38 cellular contexts compared by ENCODE assay signal in genomic region chrX:154323537-154323936, GRCh38. TPM values are rescaled to one million over a fixed set of nuclear protein-coding genes. Genes with fewer than 3 reads are reported as not detected.
"Had no signal": no experiment of that assay in that cellular context is flagged by ENCODE, and none has a peak within 500 bp of the region (broad histone marks: within the 10 kb centered on the region; RNA-seq: fewer than 3 reads in every experiment).

No MANE protein-coding gene starts in this region.

- H3K36me3 ChIP-seq: adrenal gland, breast epithelium, cardiac muscle cell, esophagus muscularis mucosa, gastrocnemius medialis, heart left ventricle had no signal

- H3K27me3 ChIP-seq: cardiac muscle cell, esophagus muscularis mucosa had no signal

- H3K4me3 ChIP-seq: adrenal gland, breast epithelium, cardiac muscle cell, coronary artery, dorsolateral prefrontal cortex, esophagus muscularis mucosa, gastrocnemius medialis, heart left ventricle had no signal

- H3K27ac ChIP-seq: adrenal gland, breast epithelium, cardiac muscle cell, coronary artery, dorsolateral prefrontal cortex, esophagus muscularis mucosa, foreskin keratinocyte, gastrocnemius medialis, heart left ventricle had no signal

- H3K9me3 ChIP-seq: adrenal gland, breast epithelium, esophagus muscularis mucosa, gastrocnemius medialis, heart left ventricle had no signal

- H3K36me3 Mint-ChIP-seq: activated CD4-positive, alpha-beta memory T cell treated with anti-CD3 and anti-CD28 coated beads for 36 hours; activated CD8-positive, alpha-beta memory T cell treated with anti-CD3 and anti-CD28 coated beads, Interleukin-2, amount 10 ng/mL, durations not matched to agents 7 days and 5 days; activated naive CD4-positive, alpha-beta T cell treated with anti-CD3 and anti-CD28 coated beads, Interleukin-2, amount 50 U/mL, for 24 hours; activated naive CD8-positive, alpha-beta T cell treated with anti-CD3 and anti-CD28 coated beads for 36 hours; brain had no signal

- H3K27me3 Mint-ChIP-seq: activated CD4-positive, alpha-beta memory T cell treated with anti-CD3 and anti-CD28 coated beads for 36 hours; activated CD4-positive, alpha-beta T cell treated with anti-CD3 and anti-CD28 coated beads for 36 hours; activated CD4-positive, alpha-beta T cell treated with anti-CD3 and anti-CD28 coated beads, Interleukin-2, amount 10 ng/mL, durations not matched to agents 24 days and 14 days; activated CD8-positive, alpha-beta memory T cell treated with anti-CD3 and anti-CD28 coated beads, Interleukin-2, amount 10 ng/mL, durations not matched to agents 7 days and 5 days; activated naive CD4-positive, alpha-beta T cell treated with anti-CD3 and anti-CD28 coated beads, Interleukin-2, amount 50 U/mL, for 24 hours; activated naive CD8-positive, alpha-beta T cell treated with anti-CD3 and anti-CD28 coated beads for 36 hours; activated naive CD8-positive, alpha-beta T cell treated with anti-CD3 and anti-CD28 coated beads, Interleukin-2, amount 50 U/mL, for 24 hours had no signal

- H3K27ac Mint-ChIP-seq: activated CD4-positive, alpha-beta memory T cell treated with anti-CD3 and anti-CD28 coated beads for 36 hours; activated CD4-positive, alpha-beta T cell treated with anti-CD3 and anti-CD28 coated beads for 36 hours; activated CD4-positive, alpha-beta T cell treated with anti-CD3 and anti-CD28 coated beads, Interleukin-2, amount 10 ng/mL, durations not matched to agents 24 days and 14 days; activated CD8-positive, alpha-beta memory T cell treated with anti-CD3 and anti-CD28 coated beads, Interleukin-2, amount 10 ng/mL, durations not matched to agents 7 days and 5 days; activated CD8-positive, alpha-beta T cell treated with anti-CD3 and anti-CD28 coated beads, Interleukin-2, amount 10 ng/mL, durations not matched to agents 7 days and 5 days; activated naive CD4-positive, alpha-beta T cell treated with anti-CD3 and anti-CD28 coated beads for 36 hours; activated naive CD4-positive, alpha-beta T cell treated with anti-CD3 and anti-CD28 coated beads, Interleukin-2, amount 50 U/mL, for 24 hours; activated naive CD8-positive, alpha-beta T cell treated with anti-CD3 and anti-CD28 coated beads for 36 hours; activated naive CD8-positive, alpha-beta T cell treated with anti-CD3 and anti-CD28 coated beads, Interleukin-2, amount 50 U/mL, for 24 hours; activated T-helper 1 cell treated with anti-CD3 and anti-CD28 coated beads, Interleukin-12 subunit alpha, Interleukin-12 subunit beta, Interleukin-2, Interleukin-4 antibody, amounts not matched to agents 30 ng/mL and 10 ng/mL and 1 ng/mL, durations not matched to agents 14 hours and 24 hours and 36 hours; activated T-helper 2 cell treated with anti-CD3 and anti-CD28 coated beads, Interferon-gamma antibody, Interleukin-2, Interleukin-4, amounts not matched to agents 10 μg/mL and 5 μg/mL and 100 μg/mL, durations not matched to agents 14 hours and 24 hours and 36 hours; brain; dendritic cell treated with granulocyte-macrophage colony-stimulating factor and Interleukin-4, amounts not matched to agents 40 ng/mL and 50 ng/mL, for 4 days had no signal

- H3K4me1 ChIP-seq: breast epithelium, foreskin keratinocyte had no signal

- DNase-seq: activated CD4-positive, alpha-beta memory T cell treated with anti-CD3 and anti-CD28 coated beads for 36 hours; activated CD4-positive, alpha-beta T cell treated with anti-CD3 and anti-CD28 coated beads for 36 hours; activated CD4-positive, alpha-beta T cell treated with anti-CD3 and anti-CD28 coated beads, Interleukin-2, amount 10 ng/mL, durations not matched to agents 24 days and 14 days; activated CD4-positive, CD25-positive, alpha-beta regulatory T cell; activated CD4-positive, CD25-positive, alpha-beta regulatory T cell treated with anti-CD3 and anti-CD28 coated beads, Interleukin-2, amount 50 U/mL, for 72 hours; activated CD8-positive, alpha-beta memory T cell treated with anti-CD3 and anti-CD28 coated beads, Interleukin-2, amount 10 ng/mL, durations not matched to agents 7 days and 5 days; activated CD8-positive, alpha-beta memory T cell treated with anti-CD3 and anti-CD28 coated beads, Interleukin-2, amount 50 U/mL, for 4 hours; activated CD8-positive, alpha-beta T cell treated with anti-CD3 and anti-CD28 coated beads, Interleukin-2, amount 10 ng/mL, durations not matched to agents 7 days and 5 days; activated effector memory CD4-positive, alpha-beta T cell treated with anti-CD3 and anti-CD28 coated beads, Interleukin-2, amount 50 U/mL, for 16 hours; activated naive CD4-positive, alpha-beta T cell treated with anti-CD3 and anti-CD28 coated beads for 36 hours; activated naive CD8-positive, alpha-beta T cell treated with anti-CD3 and anti-CD28 coated beads for 36 hours; activated naive CD8-positive, alpha-beta T cell treated with anti-CD3 and anti-CD28 coated beads, Interleukin-2, amount 50 U/mL, for 24 hours; activated T-cell treated with anti-CD3 and anti-CD28 coated beads, Interleukin-2, amount 50 U/mL, for 1 hour; activated T-cell treated with anti-CD3 and anti-CD28 coated beads, Interleukin-2, amount 50 U/mL, for 48 hours; adrenal gland; amygdala; aorta; central memory CD4-positive, alpha-beta T cell; cerebellar nuclear complex; dorsolateral prefrontal cortex; effector memory CD4-positive, alpha-beta T cell; erythroblast; foreskin keratinocyte; gastrocnemius medialis; glutamatergic neuron; heart left ventricle; T-helper 2 cell had no signal

- H3K9me3 Mint-ChIP-seq: activated CD4-positive, alpha-beta memory T cell treated with anti-CD3 and anti-CD28 coated beads for 36 hours; activated CD4-positive, alpha-beta T cell treated with anti-CD3 and anti-CD28 coated beads, Interleukin-2, amount 10 ng/mL, durations not matched to agents 24 days and 14 days; activated naive CD4-positive, alpha-beta T cell treated with anti-CD3 and anti-CD28 coated beads for 36 hours; activated naive CD4-positive, alpha-beta T cell treated with anti-CD3 and anti-CD28 coated beads, Interleukin-2, amount 50 U/mL, for 24 hours; activated naive CD8-positive, alpha-beta T cell treated with anti-CD3 and anti-CD28 coated beads for 36 hours; activated naive CD8-positive, alpha-beta T cell treated with anti-CD3 and anti-CD28 coated beads, Interleukin-2, amount 50 U/mL, for 24 hours; activated T-helper 1 cell treated with anti-CD3 and anti-CD28 coated beads, Interleukin-12 subunit alpha, Interleukin-12 subunit beta, Interleukin-2, Interleukin-4 antibody, amounts not matched to agents 30 ng/mL and 10 ng/mL and 1 ng/mL, durations not matched to agents 14 hours and 24 hours and 36 hours; activated T-helper 2 cell treated with anti-CD3 and anti-CD28 coated beads, Interferon-gamma antibody, Interleukin-2, Interleukin-4, amounts not matched to agents 10 μg/mL and 5 μg/mL and 100 μg/mL, durations not matched to agents 14 hours and 24 hours and 36 hours; dendritic cell treated with granulocyte-macrophage colony-stimulating factor and Interleukin-4, amounts not matched to agents 40 ng/mL and 50 ng/mL, for 4 days had no signal

- H3K4me3 Mint-ChIP-seq: activated CD4-positive, alpha-beta memory T cell treated with anti-CD3 and anti-CD28 coated beads for 36 hours; activated CD4-positive, alpha-beta T cell treated with anti-CD3 and anti-CD28 coated beads for 36 hours; activated CD4-positive, alpha-beta T cell treated with anti-CD3 and anti-CD28 coated beads, Interleukin-2, amount 10 ng/mL, durations not matched to agents 24 days and 14 days; activated CD8-positive, alpha-beta memory T cell treated with anti-CD3 and anti-CD28 coated beads, Interleukin-2, amount 10 ng/mL, durations not matched to agents 7 days and 5 days; activated CD8-positive, alpha-beta T cell treated with anti-CD3 and anti-CD28 coated beads, Interleukin-2, amount 10 ng/mL, durations not matched to agents 7 days and 5 days; activated naive CD4-positive, alpha-beta T cell treated with anti-CD3 and anti-CD28 coated beads for 36 hours; activated naive CD4-positive, alpha-beta T cell treated with anti-CD3 and anti-CD28 coated beads, Interleukin-2, amount 50 U/mL, for 24 hours; activated naive CD8-positive, alpha-beta T cell treated with anti-CD3 and anti-CD28 coated beads for 36 hours; activated naive CD8-positive, alpha-beta T cell treated with anti-CD3 and anti-CD28 coated beads, Interleukin-2, amount 50 U/mL, for 24 hours; activated T-helper 1 cell treated with anti-CD3 and anti-CD28 coated beads, Interleukin-12 subunit alpha, Interleukin-12 subunit beta, Interleukin-2, Interleukin-4 antibody, amounts not matched to agents 30 ng/mL and 10 ng/mL and 1 ng/mL, durations not matched to agents 14 hours and 24 hours and 36 hours; brain; dendritic cell treated with granulocyte-macrophage colony-stimulating factor and Interleukin-4, amounts not matched to agents 40 ng/mL and 50 ng/mL, for 4 days had no signal

- ATAC-seq: activated CD4-positive, alpha-beta T cell treated with anti-CD3 and anti-CD28 coated beads for 36 hours; activated CD8-positive, alpha-beta memory T cell treated with anti-CD3 and anti-CD28 coated beads, Interleukin-2, amount 10 ng/mL, durations not matched to agents 7 days and 5 days; activated CD8-positive, alpha-beta T cell treated with anti-CD3 and anti-CD28 coated beads, Interleukin-2, amount 10 ng/mL, durations not matched to agents 7 days and 5 days; activated naive CD8-positive, alpha-beta T cell treated with anti-CD3 and anti-CD28 coated beads, Interleukin-2, amount 50 U/mL, for 24 hours; foreskin keratinocyte; gastrocnemius medialis; heart left ventricle had no signal

RNA-seq across cellular contexts. Expression of gene TKTL1, which starts 27.9 kb away (rescaled TPM):
- total RNA-seq: activated CD4-positive, alpha-beta T cell treated with anti-CD3 and anti-CD28 coated beads, Interleukin-2, amount 10 ng/mL, durations not matched to agents 24 days and 14 days; activated naive CD4-positive, alpha-beta T cell treated with anti-CD3 and anti-CD28 coated beads for 36 hours; cardiac muscle cell; esophagus muscularis mucosa; foreskin keratinocyte had no signal
- polyA plus RNA-seq: aorta, cardiac muscle cell, foreskin keratinocyte had no signal

RNA-seq across cellular contexts. Expression of gene TEX28, which starts 28.6 kb away (rescaled TPM):
- total RNA-seq: activated CD4-positive, alpha-beta memory T cell treated with anti-CD3 and anti-CD28 coated beads for 36 hours; activated CD4-positive, alpha-beta T cell treated with anti-CD3 and anti-CD28 coated beads for 36 hours; activated CD4-positive, alpha-beta T cell treated with anti-CD3 and anti-CD28 coated beads, Interleukin-2, amount 10 ng/mL, durations not matched to agents 24 days and 14 days; activated CD8-positive, alpha-beta memory T cell treated with anti-CD3 and anti-CD28 coated beads for 36 hours; activated CD8-positive, alpha-beta memory T cell treated with anti-CD3 and anti-CD28 coated beads, Interleukin-2, amount 10 ng/mL, durations not matched to agents 7 days and 5 days; activated CD8-positive, alpha-beta T cell treated with anti-CD3 and anti-CD28 coated beads, Interleukin-2, amount 10 ng/mL, durations not matched to agents 7 days and 5 days; activated naive CD4-positive, alpha-beta T cell treated with anti-CD3 and anti-CD28 coated beads for 36 hours; activated naive CD8-positive, alpha-beta T cell treated with anti-CD3 and anti-CD28 coated beads for 36 hours; activated T-helper 1 cell treated with anti-CD3 and anti-CD28 coated beads, Interleukin-12 subunit alpha, Interleukin-12 subunit beta, Interleukin-2, Interleukin-4 antibody, amounts not matched to agents 30 ng/mL and 10 ng/mL and 1 ng/mL, durations not matched to agents 14 hours and 24 hours and 36 hours; activated T-helper 2 cell treated with anti-CD3 and anti-CD28 coated beads, Interferon-gamma antibody, Interleukin-2, Interleukin-4, amounts not matched to agents 10 μg/mL and 5 μg/mL and 100 μg/mL, durations not matched to agents 14 hours and 24 hours and 36 hours; aorta; breast epithelium; cardiac muscle cell; dorsolateral prefrontal cortex; esophagus muscularis mucosa; foreskin keratinocyte; gastrocnemius medialis; heart left ventricle; T-helper 1 cell treated with Interleukin-12 subunit alpha and Interleukin-12 subunit beta and Interleukin-4 antibody, amounts not matched to agents 30 ng/mL and 1 ng/mL, for 36 hours had no signal
- polyA plus RNA-seq: aorta, cardiac muscle cell, foreskin keratinocyte, heart left ventricle had no signal
